ENCODE assay signal across 10 cellular contexts in the genomic region with DNA sequence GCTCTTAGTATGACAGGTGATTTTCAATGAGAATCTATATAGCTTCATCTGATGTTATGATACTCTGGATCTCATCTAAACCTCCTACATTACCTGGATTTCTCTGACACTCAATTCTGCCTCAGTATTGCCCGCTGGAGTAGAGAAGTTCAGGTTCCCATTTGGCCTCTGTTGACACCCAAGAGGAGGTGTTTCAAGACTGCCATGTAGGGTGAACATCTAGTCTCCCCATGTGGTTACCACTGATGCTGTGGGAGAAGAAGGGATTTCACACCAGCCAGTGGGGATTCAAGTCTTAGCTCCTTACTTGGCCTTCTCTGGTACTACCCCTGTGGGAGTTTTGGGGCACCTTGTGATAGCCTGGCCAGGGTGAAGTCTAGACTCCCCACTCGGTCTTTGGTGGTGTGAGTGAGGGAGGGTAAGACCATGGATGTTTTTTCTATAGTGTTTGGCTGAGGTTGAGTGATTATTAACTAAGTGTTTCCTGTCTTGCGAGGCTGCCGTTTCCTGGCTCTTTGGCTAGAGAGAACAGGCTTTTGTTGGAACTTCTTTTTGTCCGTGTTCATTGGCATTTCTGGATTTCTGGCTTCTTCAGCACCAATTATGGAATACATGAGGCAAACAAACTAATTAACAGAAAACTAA.
DNase-seq lines count a peak whose midpoint lies in the region; ATAC-seq, FAIRE-seq and TF ChIP-seq lines count a peak whose summit lies in the region.
"Had no signal": no experiment of that assay in that cellular context is flagged by ENCODE, and none has a peak within 500 bp of the region (broad histone marks: within the 10 kb centered on the region; RNA-seq: fewer than 3 reads in every experiment).

No MANE protein-coding gene starts in this region.

- H3K36me3 ChIP-seq in hepatocyte (replicated peaks; ENCODE audit: insufficient read depth, low read depth), result no peaks in the 10 kb centered on the region
- H3K36me3 ChIP-seq: ascending aorta had no signal

- no peaks in the 10 kb centered on the region for H3K9me2 ChIP-seq in hepatocyte (replicated peaks; ENCODE audit: insufficient read depth)

- no peak for TF ChIP-seq POLR2A in GM12892 (IDR thresholded peaks at IDR 0.05; ENCODE audit: low read depth, low read length)

- FAIRE-seq in GM12892 (lab: Jason Lieb, UNC), result no peak

- no peaks in the 10 kb centered on the region for H3K27me3 ChIP-seq in hepatocyte
- H3K27me3 ChIP-seq: ascending aorta had no signal

- ATAC-seq in GM18858 (IDR thresholded peaks at IDR 0.05; ENCODE audit: unreplicated experiment) (peak; percentile 55), GM19463 (IDR thresholded peaks at IDR 0.05; ENCODE audit: unreplicated experiment) (peak; percentile 73), HG03097 (IDR thresholded peaks at IDR 0.05; ENCODE audit: low FRiP score, unreplicated experiment) (peak; percentile 73)

- H3K9me3 ChIP-seq in hepatocyte (ENCODE audit: low read depth), result no peaks in the 10 kb centered on the region
- H3K9me3 ChIP-seq: ascending aorta had no signal

- TF ChIP-seq CTCF in hepatocyte (IDR thresholded peaks at IDR 0.05; ENCODE audit: poor library complexity), result no peak

- H3K27ac ChIP-seq in hepatocyte, result peak overlapping the region; percentile 0
- H3K27ac ChIP-seq: ascending aorta had no signal

- peaks cover 12% of the 10 kb centered on the region for H3K4me1 ChIP-seq in hepatocyte (ENCODE audit: insufficient read depth)
- H3K4me1 ChIP-seq: ascending aorta had no signal

- DNase-seq in hepatocyte (ENCODE audit: low spot score) (no peak), middle frontal gyrus (ENCODE audit: extremely low spot score, low spot score) (no peak), SW 1271 (lab: John Stamatoyannopoulos, UW) (no peak), GM12892 (ENCODE audit: insufficient read length) (no peak)
- DNase-seq: NCI-H1048, NCI-H774 had no signal

- no peak overlapping the region for H3K4me2 ChIP-seq in hepatocyte

- WGBS in hepatocyte (ENCODE audit: low lambda C conversion rate, missing lambda C conversion rate), result 54% methylated on average over 5 of the region's 5 CpGs

- H2AFZ ChIP-seq in hepatocyte, result no peak overlapping the region

- no peaks in the 10 kb centered on the region for H4K20me1 ChIP-seq in hepatocyte (ENCODE audit: insufficient read depth, poor library complexity, severe bottlenecking)

- H3K4me3 ChIP-seq in hepatocyte, result no peak overlapping the region
- H3K4me3 ChIP-seq: ascending aorta had no signal

- H3K79me2 ChIP-seq in hepatocyte, result no peaks in the 10 kb centered on the region
